14 cellular contexts compared by ENCODE assay signal in genomic region chr6:114998492-114998891, GRCh38.
DNase-seq lines count a peak whose midpoint lies in the region; ATAC-seq lines count a peak whose summit lies in the region.
"Had no signal": no experiment of that assay in that cellular context is flagged by ENCODE, and none has a peak within 500 bp of the region (broad histone marks: within the 10 kb centered on the region; RNA-seq: fewer than 3 reads in every experiment).

No MANE protein-coding gene starts in this region.

- no peaks in the 10 kb centered on the region for H3K27me3 Mint-ChIP-seq in stimulated activated memory B cell treated with anti-CD40 and anti-IgM and Interleukin-4, amounts not matched to agents 10 μg/mL and 1 μg/mL and 100 μg/mL, for 72 hours

- H3K27ac ChIP-seq in right cardiac atrium (ENCODE audit: low read length): no peak overlapping the region
- H3K27ac ChIP-seq in Karpas-422 (ENCODE audit: low read length): no peak overlapping the region
- H3K27ac ChIP-seq: GM23248, Peyer's patch had no signal

- no peaks in the 10 kb centered on the region for H3K9me3 ChIP-seq in right cardiac atrium (ENCODE audit: control insufficient read depth, low read length)
- peaks cover 4% of the 10 kb centered on the region; the same call in 1 of the 2 replicates for H3K9me3 ChIP-seq in Karpas-422 (ENCODE audit: low read length)
- H3K9me3 ChIP-seq: Peyer's patch had no signal

- H3K4me1 ChIP-seq in right cardiac atrium (ENCODE audit: control insufficient read depth, insufficient read depth, low read length): no peaks in the 10 kb centered on the region
- H3K4me1 ChIP-seq in Karpas-422 (ENCODE audit: low read length): no peaks in the 10 kb centered on the region
- H3K4me1 ChIP-seq: Peyer's patch had no signal

- H4K20me1 ChIP-seq in Karpas-422 (ENCODE audit: insufficient read depth, low read depth, low read length): no peaks in the 10 kb centered on the region

- no peaks in the 10 kb centered on the region for H3K36me3 ChIP-seq in Karpas-422 (ENCODE audit: insufficient read depth, low read length)
- H3K36me3 ChIP-seq: Peyer's patch had no signal

- no peaks in the 10 kb centered on the region for H3K36me3 Mint-ChIP-seq in stimulated activated memory B cell treated with anti-CD40 and anti-IgM and Interleukin-4, amounts not matched to agents 10 μg/mL and 1 μg/mL and 100 μg/mL, for 72 hours

- WGBS in right cardiac atrium: 87% methylated on average over 8 of the region's 8 CpGs

- ATAC-seq in GM19035 (IDR thresholded peaks at IDR 0.05; ENCODE audit: unreplicated experiment) (peak; percentile 23), HG03439 (IDR thresholded peaks at IDR 0.05; ENCODE audit: unreplicated experiment) (peak; percentile 6), HG03442 (IDR thresholded peaks at IDR 0.05; ENCODE audit: unreplicated experiment) (no peak), right cardiac atrium (no peak)
- ATAC-seq in stimulated activated memory B cell treated with anti-CD40 and anti-IgM and Interleukin-4, amounts not matched to agents 10 μg/mL and 1 μg/mL and 100 μg/mL, for 72 hours: no peak
- ATAC-seq: SK-N-SH treated with all-trans-retinoic acid at 6 μM for 48 hours had no signal

- no peak overlapping the region for H3K9ac ChIP-seq in Karpas-422 (ENCODE audit: low read length)
- H3K9ac ChIP-seq: GM23248 had no signal

- H3K9me2 ChIP-seq in Karpas-422 (replicated peaks; ENCODE audit: insufficient read depth, low read length): no peaks in the 10 kb centered on the region

- peak; percentile 13 for DNase-seq in RPMI7951 (ENCODE audit: low read depth)
- no peak for DNase-seq in right cardiac atrium
- no peak for DNase-seq in Karpas-422
- DNase-seq: GM23248, NCI-H226, NCI-H526, Peyer's patch, SHP77 had no signal

- H3K4me3 ChIP-seq in right cardiac atrium (ENCODE audit: low read length): no peak overlapping the region
- H3K4me3 ChIP-seq in Karpas-422 (ENCODE audit: low read length): no peak overlapping the region
- H3K4me3 ChIP-seq: GM23248 had no signal

- H3K27me3 ChIP-seq in right cardiac atrium (ENCODE audit: control insufficient read depth, insufficient read depth) (no peaks in the 10 kb centered on the region), Karpas-422 (ENCODE audit: low read length) (no peaks in the 10 kb centered on the region)
- H3K27me3 ChIP-seq: Peyer's patch had no signal

- H3K27ac Mint-ChIP-seq in stimulated activated memory B cell treated with anti-CD40 and anti-IgM and Interleukin-4, amounts not matched to agents 10 μg/mL and 1 μg/mL and 100 μg/mL, for 72 hours: peak overlapping the region; percentile 63
- H3K27ac Mint-ChIP-seq: T-helper 1 cell treated with Interleukin-12 subunit alpha and Interleukin-12 subunit beta and Interleukin-4 antibody, amounts not matched to agents 30 μg/mL and 1 μg/mL, for 36 hours had no signal

- H3K79me2 ChIP-seq in Karpas-422 (ENCODE audit: low read length): no peaks in the 10 kb centered on the region

- no peak overlapping the region for H3K4me2 ChIP-seq in Karpas-422 (ENCODE audit: low read depth, low read length, poor library complexity, severe bottlenecking)

- H3K9me3 Mint-ChIP-seq in stimulated activated memory B cell treated with anti-CD40 and anti-IgM and Interleukin-4, amounts not matched to agents 10 μg/mL and 1 μg/mL and 100 μg/mL, for 72 hours: peaks cover 5% of the 10 kb centered on the region

- intact Hi-C loops in right cardiac atrium (cut with DNase I): no loop called here

- H3K4me1 Mint-ChIP-seq in stimulated activated memory B cell treated with anti-CD40 and anti-IgM and Interleukin-4, amounts not matched to agents 10 μg/mL and 1 μg/mL and 100 μg/mL, for 72 hours: peaks cover 7% of the 10 kb centered on the region

- H3K4me3 Mint-ChIP-seq in stimulated activated memory B cell treated with anti-CD40 and anti-IgM and Interleukin-4, amounts not matched to agents 10 μg/mL and 1 μg/mL and 100 μg/mL, for 72 hours: peak overlapping the region; percentile 69
- H3K4me3 Mint-ChIP-seq: T-helper 1 cell treated with Interleukin-12 subunit alpha and Interleukin-12 subunit beta and Interleukin-4 antibody, amounts not matched to agents 30 μg/mL and 1 μg/mL, for 36 hours had no signal

- no peak overlapping the region for H2AFZ ChIP-seq in Karpas-422 (ENCODE audit: low read length)
- H2AFZ ChIP-seq: GM23248 had no signal

Comparison
In these comparisons a context has a peak if more than half of its experiments do, and no peak if none do; other contexts are left out.
1. ATAC-seq: peak in GM19035 (single experiment) and HG03439 (single experiment); none in stimulated activated memory B cell treated with anti-CD40 and anti-IgM and Interleukin-4, amounts not matched to agents 10 μg/mL and 1 μg/mL and 100 μg/mL, for 72 hours (single experiment), HG03442 (single experiment) and right cardiac atrium (0 of 2).